ENCODE assay signal across 18 cellular contexts in genomic region chr9:100549048-100549447, GRCh38.
"Had no signal": no experiment of that assay in that cellular context is flagged by ENCODE, and none has a peak within 500 bp of the region (broad histone marks: within the 10 kb centered on the region; RNA-seq: fewer than 3 reads in every experiment).

No MANE protein-coding gene starts in this region.

- DNase-seq: activated CD4-positive, CD25-positive, alpha-beta regulatory T cell treated with anti-CD3 and anti-CD28 coated beads, Interleukin-2, amount 50 U/mL, for 72 hours; activated naive CD8-positive, alpha-beta T cell treated with anti-CD3 and anti-CD28 coated beads for 36 hours; cortex of kidney; effector memory CD8-positive, alpha-beta T cell; erythroblast; left lung; nucleus accumbens; posterior cingulate gyrus; stimulated activated CD4-positive, alpha-beta T cell treated with anti-CD3 and anti-CD28 coated beads, Interleukin-4, amount 100 ng/mL, for 1 hour; stimulated activated naive CD4-positive, alpha-beta T cell treated with Interleukin-2 at 50 U/mL for 16 hours; substantia nigra; T-helper 9 cell had no signal

- H3K27me3 Mint-ChIP-seq: activated naive CD8-positive, alpha-beta T cell treated with anti-CD3 and anti-CD28 coated beads for 36 hours; brain; effector memory CD8-positive, alpha-beta T cell had no signal

- ATAC-seq: effector memory CD8-positive, alpha-beta T cell; left lung; natural killer cell treated with Interleukin-12 subunit alpha and Interleukin-12 subunit beta and Interleukin-15 and Interleukin-18, amount 100 ng/mL, for 72 hours had no signal

- H3K4me3 Mint-ChIP-seq: activated naive CD8-positive, alpha-beta T cell treated with anti-CD3 and anti-CD28 coated beads for 36 hours; activated T-helper 1 cell treated with anti-CD3 and anti-CD28 coated beads, Interleukin-12 subunit alpha, Interleukin-12 subunit beta, Interleukin-2, Interleukin-4 antibody, amounts not matched to agents 30 ng/mL and 10 ng/mL and 1 ng/mL, durations not matched to agents 14 hours and 24 hours and 36 hours; brain; effector memory CD8-positive, alpha-beta T cell; natural killer cell treated with Interleukin-12 subunit alpha and Interleukin-12 subunit beta and Interleukin-15 and Interleukin-18, amount 100 ng/mL, for 72 hours had no signal

- H3K4me1 Mint-ChIP-seq: activated naive CD8-positive, alpha-beta T cell treated with anti-CD3 and anti-CD28 coated beads for 36 hours; brain had no signal

- H3K36me3 Mint-ChIP-seq: natural killer cell treated with Interleukin-12 subunit alpha and Interleukin-12 subunit beta and Interleukin-15 and Interleukin-18, amount 100 ng/mL, for 72 hours had no signal

- H3K4me3 ChIP-seq: hepatocyte, left lung, tibial nerve, vagina had no signal

- H3K27ac Mint-ChIP-seq: activated naive CD8-positive, alpha-beta T cell treated with anti-CD3 and anti-CD28 coated beads for 36 hours; activated T-helper 1 cell treated with anti-CD3 and anti-CD28 coated beads, Interleukin-12 subunit alpha, Interleukin-12 subunit beta, Interleukin-2, Interleukin-4 antibody, amounts not matched to agents 30 ng/mL and 10 ng/mL and 1 ng/mL, durations not matched to agents 14 hours and 24 hours and 36 hours; brain; effector memory CD8-positive, alpha-beta T cell; natural killer cell treated with Interleukin-12 subunit alpha and Interleukin-12 subunit beta and Interleukin-15 and Interleukin-18, amount 100 ng/mL, for 72 hours had no signal
